In the genomic region with DNA sequence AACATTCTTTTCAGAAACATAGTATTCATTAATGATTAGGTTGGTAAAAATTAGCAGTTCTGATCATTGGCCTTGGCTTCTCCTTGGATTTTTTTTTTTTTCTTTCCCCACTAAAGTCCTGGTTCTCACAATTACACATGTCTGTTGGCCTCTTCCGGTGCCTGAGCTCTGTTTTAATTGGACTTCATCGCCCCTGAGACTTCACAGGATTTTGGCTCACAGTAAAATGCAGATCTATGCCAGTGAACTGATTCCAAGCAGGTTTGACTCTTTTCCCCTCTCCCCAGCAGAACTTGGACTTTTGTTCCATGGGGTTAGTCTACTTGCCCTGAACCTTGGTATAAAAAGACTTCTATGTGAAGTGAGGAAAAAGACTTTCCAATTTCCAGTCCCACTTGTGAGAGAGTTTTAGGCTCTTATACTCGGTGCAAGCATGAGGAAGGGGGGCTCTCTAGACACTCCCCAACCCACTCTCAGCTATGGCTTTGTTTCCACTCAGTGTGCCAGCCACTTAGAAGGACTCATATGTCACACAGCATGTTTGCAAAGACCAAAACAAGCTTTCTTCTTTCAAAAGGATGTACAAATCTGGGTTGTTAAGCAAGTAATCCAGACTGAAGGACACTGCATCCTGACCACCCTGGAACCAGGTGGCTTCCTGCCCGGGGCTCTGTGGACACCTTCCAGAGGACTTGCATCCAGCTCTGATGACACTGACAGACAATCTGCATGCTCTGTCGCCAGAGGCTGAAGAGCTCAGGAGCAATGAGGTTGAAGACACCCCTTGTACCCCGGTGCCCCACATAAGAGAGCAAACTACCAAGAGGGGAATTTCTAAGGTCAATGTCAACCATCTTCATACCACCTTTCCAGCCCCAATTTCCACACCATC, we compare ENCODE assay signal across 19 cellular contexts.
"Had no signal": no experiment of that assay in that cellular context is flagged by ENCODE, and none has a peak within 500 bp of the region (broad histone marks: within the 10 kb centered on the region; RNA-seq: fewer than 3 reads in every experiment).

No MANE protein-coding gene starts in this region.

- H3K27me3 Mint-ChIP-seq: activated CD4-positive, alpha-beta T cell treated with anti-CD3 and anti-CD28 coated beads for 36 hours had no signal

- H3K27ac Mint-ChIP-seq: activated CD4-positive, alpha-beta memory T cell treated with anti-CD3 and anti-CD28 coated beads for 36 hours; activated CD4-positive, alpha-beta T cell treated with anti-CD3 and anti-CD28 coated beads for 36 hours; activated naive CD4-positive, alpha-beta T cell treated with anti-CD3 and anti-CD28 coated beads, Interleukin-2, amount 50 U/mL, for 72 hours; activated T-helper 1 cell treated with anti-CD3 and anti-CD28 coated beads, Interleukin-12 subunit alpha, Interleukin-12 subunit beta, Interleukin-2, Interleukin-4 antibody, amounts not matched to agents 30 ng/mL and 10 ng/mL and 1 ng/mL, durations not matched to agents 14 hours and 24 hours and 36 hours; memory B cell; neural progenitor cell; T-helper 2 cell treated with Interferon-gamma antibody and Interleukin-4, amounts not matched to agents 5 μg/mL and 100 μg/mL, for 36 hours; WTC11 had no signal

- H3K36me3 Mint-ChIP-seq: activated CD4-positive, alpha-beta memory T cell treated with anti-CD3 and anti-CD28 coated beads for 36 hours; activated naive CD4-positive, alpha-beta T cell treated with anti-CD3 and anti-CD28 coated beads, Interleukin-2, amount 50 U/mL, for 72 hours; memory B cell; neural progenitor cell; WTC11 had no signal

- H3K9me3 Mint-ChIP-seq: activated CD4-positive, alpha-beta memory T cell treated with anti-CD3 and anti-CD28 coated beads for 36 hours; activated naive CD4-positive, alpha-beta T cell treated with anti-CD3 and anti-CD28 coated beads, Interleukin-2, amount 50 U/mL, for 72 hours; activated T-helper 1 cell treated with anti-CD3 and anti-CD28 coated beads, Interleukin-12 subunit alpha, Interleukin-12 subunit beta, Interleukin-2, Interleukin-4 antibody, amounts not matched to agents 30 ng/mL and 10 ng/mL and 1 ng/mL, durations not matched to agents 14 hours and 24 hours and 36 hours; memory B cell; neural progenitor cell; T-helper 2 cell treated with Interferon-gamma antibody and Interleukin-4, amounts not matched to agents 5 μg/mL and 100 μg/mL, for 36 hours; WTC11 had no signal

- ATAC-seq: activated CD4-positive, alpha-beta T cell treated with anti-CD3 and anti-CD28 coated beads for 36 hours; activated naive CD4-positive, alpha-beta T cell treated with anti-CD3 and anti-CD28 coated beads, Interleukin-2, amount 50 U/mL, for 72 hours; WTC11 had no signal

- H3K9me3 ChIP-seq: adrenal gland, pancreas, tibial nerve, uterus had no signal

- DNase-seq: activated CD4-positive, alpha-beta memory T cell treated with anti-CD3 and anti-CD28 coated beads for 36 hours; activated CD4-positive, alpha-beta T cell treated with anti-CD3 and anti-CD28 coated beads for 36 hours; activated gamma-delta T cell treated with Interleukin-2 at 50 U/mL for 16 hours; activated T-cell treated with anti-CD3 and anti-CD28 coated beads for 4 hours; adrenal gland; dorsolateral prefrontal cortex; hippocampal formation; pancreas; stimulated activated CD4-positive, alpha-beta T cell treated with anti-CD3 and anti-CD28 coated beads, Interleukin-2, amount 100 ng/mL, for 24 hours; stimulated activated naive CD4-positive, alpha-beta T cell treated with Interleukin-2 at 50 U/mL for 16 hours; substantia nigra; uterus had no signal

- H3K4me3 ChIP-seq: adrenal gland, dorsolateral prefrontal cortex, neural progenitor cell, pancreas, tibial nerve, uterus had no signal

- H3K4me1 Mint-ChIP-seq: activated CD4-positive, alpha-beta T cell treated with anti-CD3 and anti-CD28 coated beads for 36 hours; WTC11 had no signal

- H3K4me1 ChIP-seq: neural progenitor cell, uterus had no signal

- H3K36me3 ChIP-seq: adrenal gland, neural progenitor cell, pancreas, tibial nerve, uterus had no signal

- H3K27me3 ChIP-seq: adrenal gland, dorsolateral prefrontal cortex, neural progenitor cell, pancreas, tibial nerve, uterus had no signal

- H3K27ac ChIP-seq: adrenal gland, neural progenitor cell, pancreas, tibial nerve, uterus had no signal

- H3K4me3 Mint-ChIP-seq: activated CD4-positive, alpha-beta memory T cell treated with anti-CD3 and anti-CD28 coated beads for 36 hours; activated CD4-positive, alpha-beta T cell treated with anti-CD3 and anti-CD28 coated beads for 36 hours; activated T-helper 1 cell treated with anti-CD3 and anti-CD28 coated beads, Interleukin-12 subunit alpha, Interleukin-12 subunit beta, Interleukin-2, Interleukin-4 antibody, amounts not matched to agents 30 ng/mL and 10 ng/mL and 1 ng/mL, durations not matched to agents 14 hours and 24 hours and 36 hours; memory B cell; neural progenitor cell; T-helper 2 cell treated with Interferon-gamma antibody and Interleukin-4, amounts not matched to agents 5 μg/mL and 100 μg/mL, for 36 hours; WTC11 had no signal
